In the genomic region with DNA sequence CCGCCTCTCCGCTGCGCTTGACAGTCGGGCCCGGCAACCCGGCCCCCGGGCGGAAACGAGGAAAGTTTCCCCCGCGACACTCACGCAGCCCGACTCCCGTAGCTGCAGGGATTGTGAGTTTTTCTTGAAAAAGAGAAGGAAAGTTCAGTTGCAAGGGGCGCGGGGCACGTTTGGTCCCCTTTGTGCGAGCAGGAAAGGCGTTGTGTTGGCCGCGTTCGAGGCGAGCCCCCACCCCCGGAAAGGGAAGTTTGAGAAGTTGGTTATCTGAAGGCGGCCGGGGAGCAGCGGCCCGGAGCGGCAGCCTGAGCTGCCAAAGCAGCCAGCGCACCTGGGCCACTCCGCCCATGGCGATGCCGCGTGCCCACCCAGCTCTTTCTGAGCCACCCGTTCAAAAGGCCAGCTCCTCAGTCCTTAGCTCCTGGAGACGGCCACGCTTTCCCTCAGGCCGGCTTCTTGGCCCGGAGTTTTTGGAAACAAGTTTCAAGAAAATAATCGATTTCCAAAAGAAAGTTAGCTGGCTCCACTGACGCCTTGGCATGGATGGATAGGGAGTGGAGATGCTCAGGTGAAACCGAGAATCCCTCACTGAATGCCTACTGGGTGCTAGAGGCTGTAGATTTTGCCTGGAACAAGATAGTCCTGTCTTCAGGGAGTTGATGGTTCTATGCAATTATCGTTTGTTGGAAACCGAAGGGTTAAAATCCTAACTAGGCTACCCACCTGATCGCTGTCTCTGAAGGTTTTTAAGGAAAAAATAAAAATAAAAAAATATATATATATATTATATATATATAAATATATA, we compare ENCODE assay signal across 8 cellular contexts. TPM values are rescaled to one million over a fixed set of nuclear protein-coding genes. Genes with fewer than 3 reads are reported as not detected.
DNase-seq lines count a peak whose midpoint lies in the region; ATAC-seq and TF ChIP-seq lines count a peak whose summit lies in the region.

No MANE protein-coding gene starts in this region.

- H4K20me1 ChIP-seq in OCI-LY1 (ENCODE audit: insufficient read depth, low read length) = no peaks in the 10 kb centered on the region

- in situ Hi-C loops in transverse colon (cut with MboI; ENCODE audit: low pct_ligation_motif_present in 1 of 4, low pct_unique_long_range_greater_than_20kb in 1 of 4, low sequenced_read_pairs in 3 of 4) = no loop called here

- H3K79me2 ChIP-seq in OCI-LY1 (ENCODE audit: insufficient read depth, low read length) = peaks cover 48% of the 10 kb centered on the region

- TF ChIP-seq POLR2A in GM18505 (IDR thresholded peaks at IDR 0.05; ENCODE audit: borderline replicate concordance, extremely low read depth, insufficient read depth, insufficient read length) (no peak), transverse colon (IDR thresholded peaks at IDR 0.05) (peak; percentile 74)

- H2AFZ ChIP-seq in OCI-LY1 (ENCODE audit: low read length) = no peak overlapping the region
- H2AFZ ChIP-seq in neuronal stem cell (ENCODE audit: low read length) = peak overlapping the region; percentile 96

- peak overlapping the region; percentile 90 for H3K27ac ChIP-seq in OCI-LY1 (ENCODE audit: low read depth, low read length, poor library complexity, severe bottlenecking)
- H3K27ac ChIP-seq in neuronal stem cell (replicated peaks; ENCODE audit: low read length) = no peak overlapping the region
- H3K27ac ChIP-seq in transverse colon = peak overlapping the region; percentile 96 to 99 (median 99)

- H3K9ac ChIP-seq in OCI-LY1 (ENCODE audit: low read length) (peak overlapping the region; percentile 88), neuronal stem cell (ENCODE audit: low read depth, low read length, poor library complexity) (peak overlapping the region; percentile 70)

- peak overlapping the region; percentile 98 for H2BK15ac ChIP-seq in neuronal stem cell (ENCODE audit: low read length)

- WGBS in neuronal stem cell (ENCODE audit: extremely low coverage in 2 of 2, insufficient read length in 2 of 2, insufficient replicate concordance in 1 of 2), 2 donors = no CpG with 5 or more reads among the region's 45 CpGs
- 0 to 1% methylated on average over 1 to 41 of the region's 45 CpGs for WGBS in transverse colon (ENCODE audit: low coverage in 1 of 2), 2 donors

- H3K4ac ChIP-seq in neuronal stem cell (ENCODE audit: low read length) = no peak overlapping the region

- H3K27me3 ChIP-seq in OCI-LY1 (ENCODE audit: insufficient read depth, low read length) (no peaks in the 10 kb centered on the region), neuronal stem cell (ENCODE audit: control insufficient read depth in 3 of 3, insufficient read depth in 3 of 3, low read depth in 1 of 3, low read length in 3 of 3) (peaks cover 0 to 6% (median 0%) of the 10 kb centered on the region in 3 experiments), transverse colon (no peaks in the 10 kb centered on the region)

- no peak overlapping the region for H3K14ac ChIP-seq in neuronal stem cell (ENCODE audit: low read length)

- H3K18ac ChIP-seq in neuronal stem cell (ENCODE audit: low read length) = peak overlapping the region; percentile 95

- DNase-seq in activated T-helper 1 cell treated with Interleukin-2 at 50 U/mL for 16 hours (ENCODE audit: low read depth) (peak; percentile 49), fibroblast of villous mesenchyme (ENCODE audit: low read depth) (peak; percentile 59), neuronal stem cell (ENCODE audit: low spot score) (peak; percentile 11), transverse colon (peak; percentile 81), NCI-H82 (lab: John Stamatoyannopoulos, UW) (no peak)

- H4K8ac ChIP-seq in neuronal stem cell (ENCODE audit: low read depth, low read length) = no peak overlapping the region

- no peak overlapping the region for H2AK5ac ChIP-seq in neuronal stem cell (ENCODE audit: low read depth, low read length)

- intact Hi-C loops in transverse colon (cut with DNase I; ENCODE audit: low total_unique reads) = no loop called here

- no peak overlapping the region for H2BK12ac ChIP-seq in neuronal stem cell (ENCODE audit: low read length)

- H3K4me1 ChIP-seq in OCI-LY1 (ENCODE audit: insufficient read depth, low read length, severe bottlenecking) (peaks cover 82% of the 10 kb centered on the region), neuronal stem cell (ENCODE audit: control insufficient read depth in 2 of 2, insufficient read depth in 1 of 2, low read depth in 1 of 2, low read length in 2 of 2) (peaks cover 2 to 3% of the 10 kb centered on the region in 2 donors), transverse colon (peaks cover 0 to 45% (median 28%) of the 10 kb centered on the region in 4 donors)

- no peaks in the 10 kb centered on the region for H3F3A ChIP-seq in OCI-LY1 (ENCODE audit: insufficient read depth, low read length)

- no peak for TF ChIP-seq EP300 in transverse colon (IDR thresholded peaks at IDR 0.05; ENCODE audit: low read depth)

- TF ChIP-seq CTCF in OCI-LY1 (IDR thresholded peaks at IDR 0.05; ENCODE audit: low read length) (no peak), fibroblast of villous mesenchyme (IDR thresholded peaks at IDR 0.05; ENCODE audit: insufficient read depth, low read depth, low read length) (no peak), transverse colon (IDR thresholded peaks at IDR 0.05) (no peak)

- H3K4me3 ChIP-seq in OCI-LY1 (ENCODE audit: low read depth, low read length, poor library complexity, severe bottlenecking) (peak overlapping the region; percentile 85), fibroblast of villous mesenchyme (ENCODE audit: low read depth, low read length) (peak overlapping the region; percentile 86), neuronal stem cell (ENCODE audit: low read length in 2 of 2) (peak overlapping the region; percentile 85 to 89), transverse colon (peak overlapping the region; percentile 67 to 100 (median 88))

- H2BK120ac ChIP-seq in neuronal stem cell (ENCODE audit: low read depth, low read length) = peak overlapping the region; percentile 72

- H2BK5ac ChIP-seq in neuronal stem cell (ENCODE audit: low read length) = no peak overlapping the region

- ATAC-seq in GM18505 (IDR thresholded peaks at IDR 0.05; ENCODE audit: unreplicated experiment) (peak; percentile 60), HG02840 (IDR thresholded peaks at IDR 0.05; ENCODE audit: low FRiP score, unreplicated experiment) (peak; percentile 46)

- peaks cover 8% of the 10 kb centered on the region for H3K79me1 ChIP-seq in neuronal stem cell (ENCODE audit: low read depth, low read length)

- H3K9me2 ChIP-seq in OCI-LY1 (ENCODE audit: low read depth, low read length) = no peaks in the 10 kb centered on the region

- no peaks in the 10 kb centered on the region for H3K9me3 ChIP-seq in OCI-LY1 (ENCODE audit: low read length)
- H3K9me3 ChIP-seq in neuronal stem cell (replicated peaks in 1 of 2; ENCODE audit: control insufficient read depth in 2 of 2, insufficient read depth in 1 of 2, low read depth in 1 of 2, low read length in 2 of 2) = no peaks in the 10 kb centered on the region
- no peaks in the 10 kb centered on the region for H3K9me3 ChIP-seq in transverse colon

- H3K4me2 ChIP-seq in OCI-LY1 (ENCODE audit: low read length) = peak overlapping the region; percentile 88
- peak overlapping the region; percentile 83 for H3K4me2 ChIP-seq in neuronal stem cell (ENCODE audit: insufficient read depth, low read length, poor library complexity, severe bottlenecking)

- H4K91ac ChIP-seq in neuronal stem cell (ENCODE audit: low read depth, low read length, poor library complexity) = no peak overlapping the region

- H3K36me3 ChIP-seq in OCI-LY1 (ENCODE audit: insufficient read depth, low read length) = no peaks in the 10 kb centered on the region
- no peaks in the 10 kb centered on the region for H3K36me3 ChIP-seq in neuronal stem cell (replicated peaks in 1 of 2; ENCODE audit: control insufficient read depth in 2 of 2, insufficient read depth in 2 of 2, low read length in 2 of 2)
- no peaks in the 10 kb centered on the region for H3K36me3 ChIP-seq in transverse colon

- peak overlapping the region; percentile 83 for H3K23ac ChIP-seq in neuronal stem cell (ENCODE audit: low read depth, low read length, poor library complexity)

RNA-seq across cellular contexts. Expression of a gene that starts 0.8 kb away (rescaled TPM):
- total RNA-seq in fibroblast of villous mesenchyme (34.8 and 37.1 TPM in 2 replicates), transverse colon (100 to 1,000 TPM in 2 of 4 donors, 10 to 100 TPM in 2; 63.2 to 179 (median 98.5) TPM)
- 2.2 TPM for polyA plus RNA-seq in neuronal stem cell (2013, experiment 1 of 2)
- polyA plus RNA-seq in neuronal stem cell (2013, experiment 2 of 2) = 2.1 TPM
